ENCODE assay signal across 21 cellular contexts in genomic region chr20:23625236-23625964, GRCh38. TPM values are rescaled to one million over a fixed set of nuclear protein-coding genes. Genes with fewer than 3 reads are reported as not detected.
DNase-seq lines count a peak whose midpoint lies in the region; ATAC-seq and TF ChIP-seq lines count a peak whose summit lies in the region.
"Had no signal": no experiment of that assay in that cellular context is flagged by ENCODE, and none has a peak within 500 bp of the region (broad histone marks: within the 10 kb centered on the region; RNA-seq: fewer than 3 reads in every experiment).

No MANE protein-coding gene starts in this region.

- H3K4me3 ChIP-seq in fibroblast of pulmonary artery (replicated peaks; ENCODE audit: low read depth, low read length) (no peak overlapping the region), uterus (no peak overlapping the region)
- H3K4me3 ChIP-seq: GM23248 had no signal

- DNase-seq in M059J (ENCODE audit: low read depth) (peak; percentile 31), fibroblast of pulmonary artery (ENCODE audit: low read depth) (peak; percentile 31), uterus (no peak), NCI-H2107 treated with DMSO at 0.1 percent for 48 hours (lab: John Stamatoyannopoulos, UW; ENCODE audit: unreplicated experiment) (no peak), HEK293T (ENCODE audit: extremely low spot score) (no peak), KG1 (lab: John Stamatoyannopoulos, UW) (no peak)
- DNase-seq: activated CD4-positive, alpha-beta T cell treated with anti-CD3 and anti-CD28 coated beads for 1 hour; activated CD8-positive, alpha-beta memory T cell treated with anti-CD3 and anti-CD28 coated beads, Interleukin-2, amount 50 U/mL, for 48 hours; activated naive CD4-positive, alpha-beta T cell treated with anti-CD3 and anti-CD28 coated beads, Interleukin-2, amount 50 U/mL, for 16 hours; brain microvascular endothelial cell; C1 segment of cervical spinal cord; NCI-H1092 treated with DMSO at 0.1 percent for 48 hours; NCI-H2171 treated with DMSO at 0.1 percent for 48 hours; SHP77; stimulated activated naive CD8-positive, alpha-beta T cell treated with anti-CD3 and anti-CD28 coated beads, Interleukin-15, amount 100 ng/mL, for 72 hours had no signal

- TF ChIP-seq POLR2A in uterus (IDR thresholded peaks at IDR 0.05), result no peak

- H3K27me3 ChIP-seq in uterus, result no peaks in the 10 kb centered on the region
- H3K27me3 ChIP-seq: brain microvascular endothelial cell had no signal

- intact Hi-C loops in uterus (cut with DNase I; ENCODE audit: low total_unique reads), result no loop called here

- peak overlapping the region; percentile 91 to 95 for H3K27ac ChIP-seq in uterus
- H3K27ac ChIP-seq: brain microvascular endothelial cell, GM23248 had no signal

- CTCF ChIA-PET in HEK293T (lab: Yijun Ruan, JAX), result interaction anchor here (0.9 kb wide), 1 partner anchor 19 kb away, joined by 3 read pairs; no protein-coding TSS in a partner anchor

- no peaks in the 10 kb centered on the region for H3K36me3 ChIP-seq in uterus
- H3K36me3 ChIP-seq: brain microvascular endothelial cell had no signal

- POLR2A ChIA-PET in HEK293T (lab: Yijun Ruan, JAX), result no interaction called here

- ATAC-seq in GM19351 (IDR thresholded peaks at IDR 0.05; ENCODE audit: unreplicated experiment), result peak; percentile 92
- ATAC-seq: stimulated activated naive CD8-positive, alpha-beta T cell treated with anti-CD3 and anti-CD28 coated beads, Interleukin-15, amount 100 ng/mL, for 72 hours had no signal

- H3K9me3 ChIP-seq in uterus, result no peaks in the 10 kb centered on the region

- H3K4me1 ChIP-seq in uterus, result peaks cover 4 to 29% of the 10 kb centered on the region in 2 donors

- TF ChIP-seq CTCF in fibroblast of pulmonary artery (IDR thresholded peaks at IDR 0.05; ENCODE audit: low read length, missing control alignments) (no peak), uterus (IDR thresholded peaks at IDR 0.05) (no peak)

TF ChIP-seq in HEK293T, 16 proteins besides CTCF, POLR2A, EP300 and RAD21:
- TF ChIP-seq SP1 (IDR thresholded peaks at IDR 0.05) (no peak), NFRKB (IDR thresholded peaks at IDR 0.05) (no peak), CTBP1 (IDR thresholded peaks at IDR 0.05; ENCODE audit: borderline replicate concordance) (no peak), ARNT (IDR thresholded peaks at IDR 0.05) (no peak), L3MBTL2 (conservative IDR thresholded peaks at IDR 0.05) (no peak)
TF ChIP-seq in HEK293T: peak in this region for 0.

RNA-seq across cellular contexts. Expression of gene CST3, which starts 12.4 kb away (rescaled TPM):
- total RNA-seq in M059J (2014; rRNA removed; shearing (Covaris generic)), result 330 and 411 TPM in 2 replicates
- total RNA-seq in uterus, result 1,000 to 10,000 TPM in 1 of 4 donors, 100 to 1,000 TPM in 3; 205 to 1,148 (median 624) TPM

RNA-seq across cellular contexts. Expression of gene CST9, which starts 19.7 kb away (rescaled TPM):
- not detected in 2 replicates for total RNA-seq in M059J (2014; rRNA removed; shearing (Covaris generic))
- not detected for total RNA-seq in uterus
- total RNA-seq: GM23248; kidney epithelial cell; mucosa of gallbladder; T-helper 2 cell treated with Interferon-gamma antibody and Interleukin-4, amounts not matched to agents 100 ng/mL and 5 ng/mL, for 36 hours had no signal

RNA-seq across cellular contexts. Expression of gene CST9L, which starts 57.1 kb away (rescaled TPM):
- not detected in 2 replicates for total RNA-seq in M059J (2014; rRNA removed; shearing (Covaris generic))
- total RNA-seq in uterus, result not detected
- total RNA-seq: GM23248; kidney epithelial cell; mucosa of gallbladder; omental fat pad; T-helper 2 cell treated with Interferon-gamma antibody and Interleukin-4, amounts not matched to agents 100 ng/mL and 5 ng/mL, for 36 hours had no signal

Comparison
In these comparisons a context has a peak if more than half of its experiments do, and no peak if none do; other contexts are left out.
1. DNase-seq: peak in M059J (single experiment) and fibroblast of pulmonary artery (single experiment); none in uterus (0 of 2), NCI-H2107 treated with DMSO at 0.1 percent for 48 hours (single experiment), HEK293T (single experiment) and KG1 (single experiment).